Comparison of ENCODE assay signal across 23 cellular contexts in the genomic region with DNA sequence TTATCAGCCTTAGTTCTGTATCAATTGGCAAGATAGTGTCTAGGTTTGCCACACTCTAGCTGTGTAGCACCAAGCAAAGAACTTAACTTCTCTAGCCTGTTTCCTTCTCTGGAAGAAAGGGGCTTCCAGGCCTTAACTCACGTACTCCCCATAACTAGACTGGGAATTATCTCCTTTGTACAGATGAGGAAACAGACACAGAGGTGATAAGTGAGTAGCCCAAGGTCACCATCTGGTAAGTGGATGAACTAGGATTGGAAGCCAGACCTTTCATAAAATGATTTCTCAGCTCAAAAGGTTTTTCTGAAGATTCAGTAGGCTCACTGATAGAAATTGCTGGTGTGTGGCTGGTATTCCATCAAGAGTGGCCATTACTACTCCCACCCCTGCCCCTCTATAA. TPM values are rescaled to one million over a fixed set of nuclear protein-coding genes. Genes with fewer than 3 reads are reported as not detected.
"Had no signal": no experiment of that assay in that cellular context is flagged by ENCODE, and none has a peak within 500 bp of the region (broad histone marks: within the 10 kb centered on the region; RNA-seq: fewer than 3 reads in every experiment).

No MANE protein-coding gene starts in this region.

- FAIRE-seq: astrocyte, frontal cortex, islet of Langerhans, TTC549 had no signal

- DNase-seq: activated B cell treated with CpG ODN at 0.5 μM for 24 hours; activated CD4-positive, alpha-beta T cell treated with anti-CD3 and anti-CD28 coated beads for 36 hours; activated CD4-positive, alpha-beta T cell treated with anti-CD3 and anti-CD28 coated beads, Interleukin-2, amount 50 U/mL, for 48 hours; activated effector memory CD4-positive, alpha-beta T cell treated with anti-CD3 and anti-CD28 coated beads, Interleukin-2, amount 50 U/mL, for 16 hours; activated naive CD4-positive, alpha-beta T cell treated with anti-CD3 and anti-CD28 coated beads, Interleukin-2, amount 50 U/mL, for 16 hours; colonic mucosa; dorsolateral prefrontal cortex; effector memory CD8-positive, alpha-beta T cell; glutamatergic neuron; hippocampal formation; left ventricle myocardium superior; mammary epithelial cell; midbrain; occipital lobe; right lobe of liver; stimulated activated CD4-positive, alpha-beta T cell treated with anti-CD3 and anti-CD28 coated beads, Interleukin-2, amount 100 ng/mL, for 24 hours; stimulated activated naive CD8-positive, alpha-beta T cell treated with anti-CD3 and anti-CD28 coated beads, Interleukin-15, amount 100 ng/mL, for 72 hours had no signal

- H3K27me3 Mint-ChIP-seq: activated B cell treated with CpG ODN at 0.5 μM for 24 hours; activated CD4-positive, alpha-beta T cell treated with anti-CD3 and anti-CD28 coated beads for 36 hours; effector memory CD8-positive, alpha-beta T cell; stimulated activated naive CD8-positive, alpha-beta T cell treated with anti-CD3 and anti-CD28 coated beads, Interleukin-15, amount 100 ng/mL, for 72 hours had no signal

- H3K4me3 Mint-ChIP-seq: activated B cell treated with CpG ODN at 0.5 μM for 24 hours; activated CD4-positive, alpha-beta T cell treated with anti-CD3 and anti-CD28 coated beads for 36 hours; effector memory CD8-positive, alpha-beta T cell; stimulated activated effector memory CD8-positive, alpha-beta T cell treated with anti-CD3 and anti-CD28 coated beads, Interleukin-12 subunit alpha, Interleukin-12 subunit beta, amount 100 ng/mL, for 72 hours; stimulated activated naive CD8-positive, alpha-beta T cell treated with anti-CD3 and anti-CD28 coated beads, Interleukin-15, amount 100 ng/mL, for 72 hours had no signal

- H3K27ac Mint-ChIP-seq: activated B cell treated with CpG ODN at 0.5 μM for 24 hours; activated CD4-positive, alpha-beta T cell treated with anti-CD3 and anti-CD28 coated beads for 36 hours; stimulated activated naive CD8-positive, alpha-beta T cell treated with anti-CD3 and anti-CD28 coated beads, Interleukin-15, amount 100 ng/mL, for 72 hours had no signal

- H3K9me3 Mint-ChIP-seq: activated B cell treated with CpG ODN at 0.5 μM for 24 hours; effector memory CD8-positive, alpha-beta T cell; stimulated activated effector memory CD8-positive, alpha-beta T cell treated with anti-CD3 and anti-CD28 coated beads, Interleukin-12 subunit alpha, Interleukin-12 subunit beta, amount 100 ng/mL, for 72 hours; stimulated activated naive CD8-positive, alpha-beta T cell treated with anti-CD3 and anti-CD28 coated beads, Interleukin-15, amount 100 ng/mL, for 72 hours had no signal

- ATAC-seq: activated CD4-positive, alpha-beta T cell treated with anti-CD3 and anti-CD28 coated beads for 36 hours; effector memory CD8-positive, alpha-beta T cell; left ventricle myocardium superior; right lobe of liver; stimulated activated effector memory CD8-positive, alpha-beta T cell treated with anti-CD3 and anti-CD28 coated beads, Interleukin-12 subunit alpha, Interleukin-12 subunit beta, amount 100 ng/mL, for 72 hours; stimulated activated naive CD8-positive, alpha-beta T cell treated with anti-CD3 and anti-CD28 coated beads, Interleukin-15, amount 100 ng/mL, for 72 hours had no signal

RNA-seq across cellular contexts. Expression of gene SRRM5, which starts 4.4 kb away (rescaled TPM):
- total RNA-seq: frontal cortex, occipital lobe, urinary bladder had no signal

RNA-seq across cellular contexts. Expression of gene CADM4, which starts 23.3 kb away (rescaled TPM):
- total RNA-seq: activated B cell treated with CpG ODN at 0.5 μM for 24 hours had no signal
